8 cellular contexts compared by ENCODE assay signal in genomic region chr2:207334631-207335371, GRCh38.
DNase-seq lines count a peak whose midpoint lies in the region; ATAC-seq and TF ChIP-seq lines count a peak whose summit lies in the region.

No MANE protein-coding gene starts in this region.

- H3K27ac ChIP-seq in HUES48 (ENCODE audit: low read depth, low read length), result peak overlapping the region; percentile 99

- H3K27me3 Mint-ChIP-seq in activated T-helper 2 cell treated with anti-CD3 and anti-CD28 coated beads, Interferon-gamma antibody, Interleukin-2, Interleukin-4, amounts not matched to agents 10 μg/mL and 5 μg/mL and 100 μg/mL, durations not matched to agents 14 hours and 24 hours and 36 hours (ENCODE audit: low read depth), result no peaks in the 10 kb centered on the region
- peaks cover 16% of the 10 kb centered on the region for H3K27me3 Mint-ChIP-seq in progenitor cell of endocrine pancreas

- intact Hi-C loops in activated T-helper 2 cell treated with anti-CD3 and anti-CD28 coated beads, Interferon-gamma antibody, Interleukin-2, Interleukin-4, amounts not matched to agents 10 μg/mL and 5 μg/mL and 100 μg/mL, durations not matched to agents 14 hours and 24 hours and 36 hours (cut with micrococcal nuclease), result loop anchor here (1.0 to 10.0 kb wide), 7 partner anchors 18 to 350 kb away; partner anchors contain the start of genes CREB1 and METTL21A
- intact Hi-C loops in Right ventricle myocardium superior (cut with DNase I), result loop anchor here (2.0 to 5.0 kb wide), 2 partner anchors 50 to 168 kb away; partner anchors contain the start of gene KLF7

- no peaks in the 10 kb centered on the region for H3K9me3 ChIP-seq in HUES48 (ENCODE audit: control insufficient read depth, insufficient read depth, low read length)

- peaks cover 37% of the 10 kb centered on the region for H3K4me1 ChIP-seq in HUES48 (ENCODE audit: control insufficient read depth, insufficient read depth, low read length)

- TF ChIP-seq CTCF in progenitor cell of endocrine pancreas (IDR thresholded peaks at IDR 0.05; ENCODE audit: unreplicated experiment), result no peak

- H3K27ac Mint-ChIP-seq in activated T-helper 2 cell treated with anti-CD3 and anti-CD28 coated beads, Interferon-gamma antibody, Interleukin-2, Interleukin-4, amounts not matched to agents 10 μg/mL and 5 μg/mL and 100 μg/mL, durations not matched to agents 14 hours and 24 hours and 36 hours, result peak overlapping the region; percentile 93
- peak overlapping the region; percentile 63 for H3K27ac Mint-ChIP-seq in progenitor cell of endocrine pancreas

- DNase-seq in stimulated activated naive CD4-positive, alpha-beta T cell treated with Interleukin-2 at 50 U/mL for 16 hours (lab: John Stamatoyannopoulos, UW), result peak; percentile 45
- DNase-seq in stimulated activated naive CD4-positive, alpha-beta T cell (lab: John Stamatoyannopoulos, UW), result no peak
- DNase-seq in activated T-helper 2 cell treated with anti-CD3 and anti-CD28 coated beads, Interferon-gamma antibody, Interleukin-2, Interleukin-4, amounts not matched to agents 10 μg/mL and 5 μg/mL and 100 μg/mL, durations not matched to agents 14 hours and 24 hours and 36 hours (ENCODE audit: low spot score), result no peak
- DNase-seq in Right ventricle myocardium superior, result peak; percentile 67
- DNase-seq in progenitor cell of endocrine pancreas (ENCODE audit: low spot score, unreplicated experiment), result no peak
- no peak for DNase-seq in SKM-1 treated with dmso at 0.1 percent for 144 hours (lab: John Stamatoyannopoulos, UW; ENCODE audit: unreplicated experiment)

- peak overlapping the region; percentile 8 for H3K4me3 ChIP-seq in HUES48 (ENCODE audit: low read depth, low read length)

- H3K9ac ChIP-seq in HUES48 (ENCODE audit: low read depth, low read length), result peak overlapping the region; percentile 50

- H3K36me3 Mint-ChIP-seq in activated T-helper 2 cell treated with anti-CD3 and anti-CD28 coated beads, Interferon-gamma antibody, Interleukin-2, Interleukin-4, amounts not matched to agents 10 μg/mL and 5 μg/mL and 100 μg/mL, durations not matched to agents 14 hours and 24 hours and 36 hours (ENCODE audit: low read depth), result no peaks in the 10 kb centered on the region
- H3K36me3 Mint-ChIP-seq in progenitor cell of endocrine pancreas (ENCODE audit: insufficient read depth), result no peaks in the 10 kb centered on the region

- no peaks in the 10 kb centered on the region for H3K9me3 Mint-ChIP-seq in activated T-helper 2 cell treated with anti-CD3 and anti-CD28 coated beads, Interferon-gamma antibody, Interleukin-2, Interleukin-4, amounts not matched to agents 10 μg/mL and 5 μg/mL and 100 μg/mL, durations not matched to agents 14 hours and 24 hours and 36 hours
- no peaks in the 10 kb centered on the region for H3K9me3 Mint-ChIP-seq in progenitor cell of endocrine pancreas (ENCODE audit: low read depth)

- ATAC-seq in Right ventricle myocardium superior (ENCODE audit: poor library complexity), result peak; percentile 72
- no peak for ATAC-seq in HG03354 (IDR thresholded peaks at IDR 0.05; ENCODE audit: poor library complexity, severe bottlenecking, unreplicated experiment)

- peaks cover 74% of the 10 kb centered on the region for H3K4me1 Mint-ChIP-seq in activated T-helper 2 cell treated with anti-CD3 and anti-CD28 coated beads, Interferon-gamma antibody, Interleukin-2, Interleukin-4, amounts not matched to agents 10 μg/mL and 5 μg/mL and 100 μg/mL, durations not matched to agents 14 hours and 24 hours and 36 hours (ENCODE audit: low read depth)
- peaks cover 21% of the 10 kb centered on the region for H3K4me1 Mint-ChIP-seq in progenitor cell of endocrine pancreas (ENCODE audit: low read depth)

- H3K4me3 Mint-ChIP-seq in activated T-helper 2 cell treated with anti-CD3 and anti-CD28 coated beads, Interferon-gamma antibody, Interleukin-2, Interleukin-4, amounts not matched to agents 10 μg/mL and 5 μg/mL and 100 μg/mL, durations not matched to agents 14 hours and 24 hours and 36 hours (ENCODE audit: low read depth), result peak overlapping the region; percentile 26
- no peak overlapping the region for H3K4me3 Mint-ChIP-seq in progenitor cell of endocrine pancreas (ENCODE audit: low read depth)

- no peaks in the 10 kb centered on the region for H3K27me3 ChIP-seq in HUES48 (ENCODE audit: control insufficient read depth, insufficient read depth, low read length)

- H3K36me3 ChIP-seq in HUES48 (ENCODE audit: control insufficient read depth, insufficient read depth, low read length), result no peaks in the 10 kb centered on the region

Comparison
In these comparisons a context has a peak if more than half of its experiments do, and no peak if none do; other contexts are left out.
1. DNase-seq: peak in stimulated activated naive CD4-positive, alpha-beta T cell treated with Interleukin-2 at 50 U/mL for 16 hours (single experiment) and Right ventricle myocardium superior (single experiment); none in stimulated activated naive CD4-positive, alpha-beta T cell (0 of 6), activated T-helper 2 cell treated with anti-CD3 and anti-CD28 coated beads, Interferon-gamma antibody, Interleukin-2, Interleukin-4, amounts not matched to agents 10 μg/mL and 5 μg/mL and 100 μg/mL, durations not matched to agents 14 hours and 24 hours and 36 hours (single experiment), progenitor cell of endocrine pancreas (single experiment) and SKM-1 treated with dmso at 0.1 percent for 144 hours (single experiment).